ENCODE assay signal across 8 cellular contexts in genomic region chr2:231708050-231708772, GRCh38. TPM values are rescaled to one million over a fixed set of nuclear protein-coding genes. Genes with fewer than 3 reads are reported as not detected.
DNase-seq lines count a peak whose midpoint lies in the region; ATAC-seq, FAIRE-seq and TF ChIP-seq lines count a peak whose summit lies in the region.

Gene PTMA, plus strand, starts transcription at chr2:231708525. Its CDS starts 182 bp downstream, at chr2:231708707.

- peak within 1 kb of the TSS; percentile 75 for H3K4me2 ChIP-seq in Loucy (ENCODE audit: low read depth, low read length, poor library complexity, severe bottlenecking)

- peak within 1 kb of the TSS; percentile 100 for H3K4me3 ChIP-seq in Loucy (ENCODE audit: low read length, poor library complexity, severe bottlenecking)

- H3K9me3 Mint-ChIP-seq in natural killer cell treated with Interleukin-12 subunit alpha and Interleukin-12 subunit beta and Interleukin-15 and Interleukin-18, amount 100 ng/mL, for 72 hours, result no peaks in the 10 kb centered on the region

- no peak for FAIRE-seq in H54 (lab: Jason Lieb, UNC)

- peaks cover 25% of the 10 kb centered on the region for H3K4me1 ChIP-seq in Loucy (ENCODE audit: insufficient read depth, low read length, poor library complexity, severe bottlenecking)

- H3K36me3 ChIP-seq in Loucy (ENCODE audit: insufficient read depth, low read length), result peaks cover 38% of the 10 kb centered on the region

- no peaks in the 10 kb centered on the region for H3K9me2 ChIP-seq in Loucy (replicated peaks; ENCODE audit: low read depth, low read length)

- peaks cover 45% of the 10 kb centered on the region for H4K20me1 ChIP-seq in Loucy (ENCODE audit: insufficient read depth, low read length, poor library complexity, severe bottlenecking)

- peaks cover 38 to 41% of the 10 kb centered on the region in 2 donors for H3K4me1 Mint-ChIP-seq in natural killer cell treated with Interleukin-12 subunit alpha and Interleukin-12 subunit beta and Interleukin-15 and Interleukin-18, amount 100 ng/mL, for 72 hours (ENCODE audit: low read depth in 2 of 2)

- H3K36me3 Mint-ChIP-seq in natural killer cell treated with Interleukin-12 subunit alpha and Interleukin-12 subunit beta and Interleukin-15 and Interleukin-18, amount 100 ng/mL, for 72 hours, result peaks cover 17% of the 10 kb centered on the region

- H3K9me3 ChIP-seq in Loucy (ENCODE audit: insufficient read depth, low read depth, low read length), result no peaks in the 10 kb centered on the region

- H3K27me3 ChIP-seq in Loucy (ENCODE audit: insufficient read depth, low read length, poor library complexity, severe bottlenecking), result peaks cover 45% of the 10 kb centered on the region

- TF ChIP-seq CTCF in Loucy (conservative IDR thresholded peaks at IDR 0.05; ENCODE audit: low read length), result no peak

- DNase-seq in EL (peak; percentile 99), H54 (ENCODE audit: insufficient read length, low spot score) (peak; percentile 97), fibroblast of peridontal ligament (ENCODE audit: extremely low read depth) (peak; percentile 99)
- peak; percentile 100 for DNase-seq in activated T-helper 9 cell treated with anti-CD3 and anti-CD28 coated beads, Interleukin-2, amount 50 U/mL, for 16 hours (ENCODE audit: low read depth)
- DNase-seq in natural killer cell treated with Interleukin-12 subunit alpha and Interleukin-12 subunit beta and Interleukin-15 and Interleukin-18, amount 100 ng/mL, for 72 hours (ENCODE audit: low spot score), result peak; percentile 100
- peak; percentile 99 for DNase-seq in stimulated activated naive CD8-positive, alpha-beta T cell treated with anti-CD3 and anti-CD28 coated beads, Interleukin-15, Interleukin-2, amounts not matched to agents 100 U/mL and 50 U/mL, for 24 hours

- peak within 1 kb of the TSS; percentile 99 to 100 for H3K27ac Mint-ChIP-seq in natural killer cell treated with Interleukin-12 subunit alpha and Interleukin-12 subunit beta and Interleukin-15 and Interleukin-18, amount 100 ng/mL, for 72 hours

- H3K27me3 Mint-ChIP-seq in natural killer cell treated with Interleukin-12 subunit alpha and Interleukin-12 subunit beta and Interleukin-15 and Interleukin-18, amount 100 ng/mL, for 72 hours, result no peaks in the 10 kb centered on the region

- peak within 1 kb of the TSS; percentile 98 for H3K4me3 Mint-ChIP-seq in natural killer cell treated with Interleukin-12 subunit alpha and Interleukin-12 subunit beta and Interleukin-15 and Interleukin-18, amount 100 ng/mL, for 72 hours

- H3K79me2 ChIP-seq in Loucy (ENCODE audit: insufficient read depth, low read length), result peaks cover 88% of the 10 kb centered on the region

- peak within 1 kb of the TSS; percentile 60 for H2AFZ ChIP-seq in Loucy (ENCODE audit: low read length)

- H3F3A ChIP-seq in Loucy (ENCODE audit: low read depth), result peaks cover 16% of the 10 kb centered on the region

- TF ChIP-seq POLR2A in H54 (IDR thresholded peaks at IDR 0.05; ENCODE audit: low read depth, low read length) (peak; percentile 88), Raji (IDR thresholded peaks at IDR 0.05; ENCODE audit: insufficient read depth, low read depth, low read length) (peak; percentile 96)

- peak; percentile 84 to 86 for ATAC-seq in natural killer cell treated with Interleukin-12 subunit alpha and Interleukin-12 subunit beta and Interleukin-15 and Interleukin-18, amount 100 ng/mL, for 72 hours
- ATAC-seq in stimulated activated naive CD8-positive, alpha-beta T cell treated with anti-CD3 and anti-CD28 coated beads, Interleukin-15, Interleukin-2, amounts not matched to agents 100 U/mL and 50 U/mL, for 24 hours, result peak; percentile 79

- peak within 1 kb of the TSS; percentile 100 for H3K9ac ChIP-seq in Loucy (ENCODE audit: low read depth, low read length, poor library complexity, severe bottlenecking)

RNA-seq across cellular contexts. Expression of gene PTMA, which starts in this region (rescaled TPM):
- 1,000 to 10,000 TPM; 1,013 to 1,764 TPM for total RNA-seq in natural killer cell treated with Interleukin-12 subunit alpha and Interleukin-12 subunit beta and Interleukin-15 and Interleukin-18, amount 100 ng/mL, for 72 hours

Comparison
In these comparisons a context has a peak if more than half of its experiments do, and no peak if none do; other contexts are left out.
1. Peak in every context shown above with its lines: DNase-seq, ATAC-seq and H3K4me3 ChIP-seq.